2 cellular contexts compared by ENCODE assay signal in genomic region chr18:79452991-79453645, GRCh38.
A peak's percentile ranks its signal among the peaks of the same experiment; 100 is the strongest.
TF ChIP-seq lines count a peak whose summit lies in the region.

No MANE protein-coding gene starts in this region.

TF ChIP-seq in liver, 16 proteins besides CTCF, POLR2A, EP300 and RAD21:
- TF ChIP-seq, protein P1, sequence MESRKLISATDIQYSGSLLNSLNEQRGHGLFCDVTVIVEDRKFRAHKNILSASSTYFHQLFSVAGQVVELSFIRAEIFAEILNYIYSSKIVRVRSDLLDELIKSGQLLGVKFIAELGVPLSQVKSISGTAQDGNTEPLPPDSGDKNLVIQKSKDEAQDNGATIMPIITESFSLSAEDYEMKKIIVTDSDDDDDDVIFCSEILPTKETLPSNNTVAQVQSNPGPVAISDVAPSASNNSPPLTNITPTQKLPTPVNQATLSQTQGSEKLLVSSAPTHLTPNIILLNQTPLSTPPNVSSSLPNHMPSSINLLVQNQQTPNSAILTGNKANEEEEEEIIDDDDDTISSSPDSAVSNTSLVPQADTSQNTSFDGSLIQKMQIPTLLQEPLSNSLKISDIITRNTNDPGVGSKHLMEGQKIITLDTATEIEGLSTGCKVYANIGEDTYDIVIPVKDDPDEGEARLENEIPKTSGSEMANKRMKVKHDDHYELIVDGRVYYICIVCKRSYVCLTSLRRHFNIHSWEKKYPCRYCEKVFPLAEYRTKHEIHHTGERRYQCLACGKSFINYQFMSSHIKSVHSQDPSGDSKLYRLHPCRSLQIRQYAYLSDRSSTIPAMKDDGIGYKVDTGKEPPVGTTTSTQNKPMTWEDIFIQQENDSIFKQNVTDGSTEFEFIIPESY (IDR thresholded peaks at IDR 0.05): no peak
- peak; percentile 29 to 61 for TF ChIP-seq RXRA (IDR thresholded peaks at IDR 0.05)

TF ChIP-seq in HepG2, 621 proteins besides CTCF, POLR2A, EP300 and RAD21 (continued from another document):
- TF ChIP-seq RNF219 (CRISPR knock-in tag; IDR thresholded peaks at IDR 0.05): no peak
- TF ChIP-seq, protein P2, sequence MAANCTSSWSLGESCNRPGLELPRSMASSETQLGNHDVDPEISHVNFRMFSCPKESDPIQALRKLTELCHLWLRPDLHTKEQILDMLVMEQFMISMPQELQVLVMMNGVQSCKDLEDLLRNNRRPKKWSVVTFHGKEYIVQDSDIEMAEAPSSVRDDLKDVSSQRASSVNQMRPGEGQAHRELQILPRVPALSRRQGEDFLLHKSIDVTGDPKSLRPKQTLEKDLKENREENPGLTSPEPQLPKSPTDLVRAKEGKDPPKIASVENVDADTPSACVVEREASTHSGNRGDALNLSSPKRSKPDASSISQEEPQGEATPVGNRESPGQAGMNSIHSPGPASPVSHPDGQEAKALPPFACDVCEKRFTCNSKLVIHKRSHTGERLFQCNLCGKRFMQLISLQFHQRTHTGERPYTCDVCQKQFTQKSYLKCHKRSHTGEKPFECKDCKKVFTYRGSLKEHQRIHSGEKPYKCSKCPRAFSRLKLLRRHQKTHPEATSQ (CRISPR knock-in tag; IDR thresholded peaks at IDR 0.05; ENCODE audit: borderline replicate concordance): no peak
- no peak for TF ChIP-seq SRSF9 (IDR thresholded peaks at IDR 0.05; ENCODE audit: borderline replicate concordance, insufficient read depth, low read depth, low read length, poor library complexity, severe bottlenecking)
- no peak for TF ChIP-seq NFRKB (IDR thresholded peaks at IDR 0.05)
- no peak for TF ChIP-seq HDAC1 (CRISPR knock-in tag; IDR thresholded peaks at IDR 0.05)
- TF ChIP-seq SSRP1 (CRISPR knock-in tag; IDR thresholded peaks at IDR 0.05): no peak
TF ChIP-seq in HepG2: peak in this region for 0.
